In the genomic region with DNA sequence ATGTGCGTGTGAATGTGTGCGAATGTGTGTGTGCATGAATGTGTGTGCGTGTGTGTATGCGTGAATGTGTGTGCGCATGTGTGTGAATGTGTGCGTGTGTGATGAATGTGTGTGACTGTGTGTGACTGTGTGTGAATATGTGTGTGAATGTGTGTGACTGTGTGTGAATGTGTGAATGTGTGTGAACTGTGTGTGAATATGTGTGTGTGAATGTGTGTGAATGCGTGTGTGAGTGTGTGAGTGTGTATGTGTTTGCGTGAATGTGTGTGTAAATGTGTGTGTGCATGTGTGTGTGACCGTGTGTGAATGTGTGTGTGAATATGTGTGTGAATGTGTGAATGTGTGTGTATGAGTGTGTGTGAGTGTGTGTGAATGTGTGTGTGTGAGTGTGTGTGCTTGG, we compare ENCODE assay signal across 19 cellular contexts.
DNase-seq lines count a peak whose midpoint lies in the region; ATAC-seq, FAIRE-seq and TF ChIP-seq lines count a peak whose summit lies in the region.
"Had no signal": no experiment of that assay in that cellular context is flagged by ENCODE, and none has a peak within 500 bp of the region (broad histone marks: within the 10 kb centered on the region; RNA-seq: fewer than 3 reads in every experiment).

No MANE protein-coding gene starts in this region.

- H2AK5ac ChIP-seq in H9 (ENCODE audit: insufficient read length, low read length) (no peak overlapping the region), H1 (ENCODE audit: low read depth, low read length) (peak overlapping the region; percentile 53; the same call in 1 of the 2 replicates)

- H4K91ac ChIP-seq in H9 (ENCODE audit: insufficient read length, low read depth, low read length) (no peak overlapping the region), H1 (replicated peaks; ENCODE audit: insufficient read length, low read length) (peak overlapping the region; percentile 88)

- H3K56ac ChIP-seq in H9 (ENCODE audit: insufficient read length, low read depth, low read length): peak overlapping the region; percentile 66
- H3K56ac ChIP-seq in H1 (replicated peaks; ENCODE audit: insufficient read length, low read depth, low read length): peak overlapping the region; percentile 95

- H3K4me2 ChIP-seq in H9 (ENCODE audit: insufficient read depth, insufficient read length, low read length) (no peak overlapping the region), H1 (ENCODE audit: insufficient read depth in 1 of 2, low read depth in 2 of 2, low read length in 2 of 2) (no peak overlapping the region)
- H3K4me2 ChIP-seq: BLaER1 treated with 17β-estradiol and CSF1 and Interleukin-3, amounts not matched to agents 10 nM and 100 nM; KMS-11 had no signal

- ATAC-seq in WTC11: no peak
- ATAC-seq: CD8-positive, alpha-beta T cell had no signal

- H3K79me1 ChIP-seq in H9 (ENCODE audit: insufficient read depth, low read depth, low read length, poor library complexity, severe bottlenecking) (no peaks in the 10 kb centered on the region), H1 (ENCODE audit: low read depth, low read length) (no peaks in the 10 kb centered on the region)

- H3K4me3 ChIP-seq in H1 (ENCODE audit: extremely low read depth in 1 of 4, insufficient read depth in 2 of 4, low read depth in 3 of 4, low read length in 4 of 4): no peak overlapping the region
- H3K4me3 ChIP-seq: BLaER1 treated with 17β-estradiol and CSF1 and Interleukin-3, amounts not matched to agents 10 nM and 100 nM had no signal

- no peak overlapping the region for H3K23ac ChIP-seq in H9 (ENCODE audit: insufficient read length, low read depth, low read length)
- no peak overlapping the region for H3K23ac ChIP-seq in H1 (ENCODE audit: insufficient read length)

- H3K27ac Mint-ChIP-seq in H9 (no peak overlapping the region), WTC11 (peak overlapping the region; percentile 43), Calu3 (ENCODE audit: unreplicated experiment) (no peak overlapping the region)
- H3K27ac Mint-ChIP-seq: B cell; CD8-positive, alpha-beta T cell; HFFc6 had no signal

- H2BK12ac ChIP-seq in H9 (ENCODE audit: insufficient read length, low read depth, low read length) (no peak overlapping the region), H1 (ENCODE audit: low read depth, low read length) (peak overlapping the region; percentile 86)

- peak; percentile 73 for FAIRE-seq in GM12891 (lab: Jason Lieb, UNC)
- no peak for FAIRE-seq in H1 (lab: Jason Lieb, UNC)

- H3K4me3 Mint-ChIP-seq in H9 (no peak overlapping the region), WTC11 (no peak overlapping the region), Calu3 (ENCODE audit: low read depth, unreplicated experiment) (no peak overlapping the region)
- H3K4me3 Mint-ChIP-seq: B cell; CD8-positive, alpha-beta T cell; HFFc6 had no signal

- H3K4me1 ChIP-seq in H9 (ENCODE audit: insufficient read depth, low read length) (no peaks in the 10 kb centered on the region), H1 (replicated peaks in 1 of 4; ENCODE audit: control insufficient read depth in 3 of 4, insufficient read depth in 4 of 4, low read length in 3 of 4) (no peaks in the 10 kb centered on the region; a peak in 1 of 7 replicates)
- H3K4me1 ChIP-seq: BLaER1 treated with 17β-estradiol and CSF1 and Interleukin-3, amounts not matched to agents 10 nM and 100 nM had no signal

- POLR2A ChIA-PET in WTC11 (lab: Charles Lee) (no interaction called here), H1 (lab: Charles Lee; ENCODE audit: partially characterized antibody) (no interaction called here)

- H4K8ac ChIP-seq in H9 (replicated peaks; ENCODE audit: insufficient read length, low read depth, low read length) (no peak overlapping the region), H1 (ENCODE audit: extremely low read depth, insufficient read depth, low read length) (no peak overlapping the region)

- H3K18ac ChIP-seq in H9 (ENCODE audit: insufficient read length, low read depth, low read length) (no peak overlapping the region), H1 (ENCODE audit: extremely low read depth, low read length) (no peak overlapping the region)

- TF ChIP-seq POLR2A in GM12891 (IDR thresholded peaks at IDR 0.05; ENCODE audit: low read depth, low read length) (no peak), H1 (IDR thresholded peaks at IDR 0.05; ENCODE audit: control extremely low read depth in 1 of 2, low read depth in 2 of 2, low read length in 2 of 2) (no peak)

- H3T11ph ChIP-seq in H9 (ENCODE audit: low read length): no peak overlapping the region

- H2BK15ac ChIP-seq in H9 (ENCODE audit: low read depth, low read length): no peak overlapping the region
- H2BK15ac ChIP-seq in H1 (ENCODE audit: low read length): peak overlapping the region; percentile 53; the same call in 1 of the 2 replicates

- H4K5ac ChIP-seq in H9 (ENCODE audit: insufficient read length, low read depth, low read length) (no peak overlapping the region), H1 (ENCODE audit: insufficient read length, low read depth, low read length) (no peak overlapping the region)

- no peak for TF ChIP-seq RAD21 in H1 (IDR thresholded peaks at IDR 0.05 in 1 of 2, conservative IDR thresholded peaks at IDR 0.05 in 1 of 2; ENCODE audit: low read depth in 2 of 2, low read length in 2 of 2)

- H3K27me3 Mint-ChIP-seq in H9 (ENCODE audit: low read depth) (no peaks in the 10 kb centered on the region; the same call in 1 of the 2 replicates), WTC11 (ENCODE audit: low read depth) (no peaks in the 10 kb centered on the region), Calu3 (ENCODE audit: unreplicated experiment) (no peaks in the 10 kb centered on the region)
- H3K27me3 Mint-ChIP-seq: B cell had no signal

- no peak overlapping the region for H3K9ac ChIP-seq in H9 (ENCODE audit: extremely low read depth, insufficient read length, low read length)
- H3K9ac ChIP-seq in H1 (replicated peaks in 1 of 4; ENCODE audit: extremely low read depth in 1 of 4, low read depth in 3 of 4, low read length in 3 of 4): no peak overlapping the region
- H3K9ac ChIP-seq: BLaER1 treated with 17β-estradiol and CSF1 and Interleukin-3, amounts not matched to agents 10 nM and 100 nM; KMS-11 had no signal

- no peak for TF ChIP-seq EP300 in H1 (IDR thresholded peaks at IDR 0.05; ENCODE audit: borderline replicate concordance in 1 of 2, low read depth in 2 of 2, low read length in 2 of 2)

- H2BK20ac ChIP-seq in H9 (ENCODE audit: low read depth, low read length, poor library complexity, severe bottlenecking): no peak overlapping the region
- H2BK20ac ChIP-seq in H1 (ENCODE audit: low read length): no peak overlapping the region

- H2BK5ac ChIP-seq in H9 (ENCODE audit: insufficient read length, low read length): no peak overlapping the region
- H2BK5ac ChIP-seq in H1 (ENCODE audit: low read depth, low read length): no peak overlapping the region

- H3K4ac ChIP-seq in H9 (ENCODE audit: low read depth, low read length): no peak overlapping the region
- peak overlapping the region; percentile 98 for H3K4ac ChIP-seq in H1 (replicated peaks; ENCODE audit: insufficient read length, low read depth, low read length)

- H3K9me3 Mint-ChIP-seq in H9 (peaks cover 0 to 4% of the 10 kb centered on the region in 2 experiments; a peak in 2 of 5 replicates), WTC11 (peaks cover 7% of the 10 kb centered on the region), Calu3 (ENCODE audit: low read depth, unreplicated experiment) (peaks cover 10% of the 10 kb centered on the region)

- CTCF ChIA-PET in WTC11 (lab: Charles Lee) (no interaction called here), H1 (lab: Charles Lee; ENCODE audit: partially characterized antibody) (no interaction called here), Calu3 (lab: Charles Lee) (no interaction called here)

- H3K23me2 ChIP-seq in H9 (ENCODE audit: insufficient read length, low read depth, low read length, poor library complexity, severe bottlenecking) (no peaks in the 10 kb centered on the region), H1 (ENCODE audit: low read depth, low read length) (peaks cover 5% of the 10 kb centered on the region; the same call in 1 of the 2 replicates)

- H3K14ac ChIP-seq in H9 (ENCODE audit: insufficient read depth, low read length) (no peak overlapping the region), H1 (ENCODE audit: insufficient read length) (peak overlapping the region; percentile 43)

- no peaks in the 10 kb centered on the region for H3K79me2 ChIP-seq in H9 (ENCODE audit: insufficient read depth, low read length)
- no peaks in the 10 kb centered on the region for H3K79me2 ChIP-seq in H1 (ENCODE audit: control insufficient read depth in 1 of 2, insufficient read depth in 2 of 2, low read length in 2 of 2)

- H3K4me1 Mint-ChIP-seq in H9 (peaks cover 3 to 9% of the 10 kb centered on the region in 2 experiments; a peak in 2 of 4 replicates), WTC11 (peaks cover 20% of the 10 kb centered on the region), Calu3 (ENCODE audit: low read depth, unreplicated experiment) (no peaks in the 10 kb centered on the region)
- H3K4me1 Mint-ChIP-seq: B cell had no signal

- WGBS in H9 (ENCODE audit: extremely low coverage, insufficient read length, low lambda C conversion rate): 100% methylated on average over 2 of the region's 9 CpGs
- WGBS in H1 (ENCODE audit: extremely low coverage in 1 of 2, insufficient coverage in 1 of 2, insufficient read length in 1 of 2, insufficient replicate concordance in 2 of 2, low coverage in 1 of 2, low lambda C conversion rate in 2 of 2, missing lambda C conversion rate in 1 of 2), 2 experiments: 91 to 100% methylated on average over 2 to 9 of the region's 9 CpGs

- DNase-seq in GM12891 (ENCODE audit: insufficient read length, low spot score) (no peak), H9 (no peak), WTC11 (ENCODE audit: low spot score) (no peak), H1 (ENCODE audit: low read depth in 1 of 2, low spot score in 2 of 2) (no peak), SW 1271 (lab: John Stamatoyannopoulos, UW) (no peak), NCI-H69 (lab: John Stamatoyannopoulos, UW) (no peak), NOMO-1 (lab: John Stamatoyannopoulos, UW; ENCODE audit: unreplicated experiment in 2 of 2) (no peak), Calu3 (no peak)
- DNase-seq: CD8-positive, alpha-beta T cell; DMS 273 treated with DMSO at 0.1 percent for 48 hours; DMS53; DND-41; EL; HCEC 1CT; HFFc6 had no signal

- no peak overlapping the region for H2BK120ac ChIP-seq in H9 (ENCODE audit: low read depth, low read length, poor library complexity, severe bottlenecking)
- peak overlapping the region; percentile 33 for H2BK120ac ChIP-seq in H1 (replicated peaks; ENCODE audit: low read depth, low read length)

- intact Hi-C loops in Calu3 (cut with micrococcal nuclease; ENCODE audit: unreplicated experiment): no loop called here

- H3K27ac ChIP-seq in H9 (ENCODE audit: insufficient read length, low read depth, low read length) (no peak overlapping the region), H1 (ENCODE audit: low read depth, low read length) (no peak overlapping the region)
- H3K27ac ChIP-seq: BLaER1 treated with 17β-estradiol and CSF1 and Interleukin-3, amounts not matched to agents 10 nM and 100 nM; HL-60; KMS-11 had no signal

- no peaks in the 10 kb centered on the region for H3K27me3 ChIP-seq in H9 (ENCODE audit: insufficient read depth, low read length)
- no peaks in the 10 kb centered on the region for H3K27me3 ChIP-seq in H1 (replicated peaks in 1 of 4; ENCODE audit: control insufficient read depth in 3 of 4, extremely low read depth in 1 of 4, insufficient read depth in 3 of 4, low read length in 3 of 4)
- H3K27me3 ChIP-seq: BLaER1 treated with 17β-estradiol and CSF1 and Interleukin-3, amounts not matched to agents 10 nM and 100 nM had no signal

- no peak overlapping the region for H2AFZ ChIP-seq in H9 (ENCODE audit: low read length)
- no peak overlapping the region for H2AFZ ChIP-seq in H1 (ENCODE audit: low read length)

- BruUV-seq in Calu3 (replicated peaks; lab: Mats Ljungman, UMichigan): no TSS peak

- no peaks in the 10 kb centered on the region for H3K36me3 ChIP-seq in H1 (ENCODE audit: control insufficient read depth in 2 of 4, insufficient read depth in 4 of 4, low read length in 3 of 4)
- H3K36me3 ChIP-seq: BLaER1 treated with 17β-estradiol and CSF1 and Interleukin-3, amounts not matched to agents 10 nM and 100 nM had no signal

- TF ChIP-seq CTCF in H9 (conservative IDR thresholded peaks at IDR 0.05) (no peak), WTC11 (IDR thresholded peaks at IDR 0.05) (no peak), H1 (IDR thresholded peaks at IDR 0.05; ENCODE audit: control extremely low read depth in 1 of 3, insufficient read depth in 1 of 3, low read depth in 1 of 3, low read length in 3 of 3) (no peak), Calu3 (IDR thresholded peaks at IDR 0.05; ENCODE audit: unreplicated experiment) (no peak)

- H3K36me3 Mint-ChIP-seq in H9 (ENCODE audit: insufficient read depth in 1 of 3, low read depth in 3 of 3) (no peaks in the 10 kb centered on the region; a peak in 1 of 7 replicates), WTC11 (peaks cover 4% of the 10 kb centered on the region), Calu3 (ENCODE audit: insufficient read depth, unreplicated experiment) (no peaks in the 10 kb centered on the region)
- H3K36me3 Mint-ChIP-seq: CD8-positive, alpha-beta T cell had no signal

- no peaks in the 10 kb centered on the region for H4K20me1 ChIP-seq in H9 (ENCODE audit: control insufficient read depth, insufficient read depth, insufficient read length)
- H4K20me1 ChIP-seq in H1 (replicated peaks in 1 of 2; ENCODE audit: control insufficient read depth in 1 of 2, insufficient read depth in 2 of 2, low read length in 2 of 2): peaks cover 0 to 5% of the 10 kb centered on the region in 2 experiments
- H4K20me1 ChIP-seq: BLaER1 treated with 17β-estradiol and CSF1 and Interleukin-3, amounts not matched to agents 10 nM and 100 nM had no signal

- H3K9me3 ChIP-seq in H9 (ENCODE audit: control insufficient read depth, low read depth, low read length): no peaks in the 10 kb centered on the region
- no peaks in the 10 kb centered on the region for H3K9me3 ChIP-seq in H1 (ENCODE audit: insufficient read depth in 2 of 2, low read depth in 1 of 2, low read length in 1 of 2)
- H3K9me3 ChIP-seq: BLaER1 treated with 17β-estradiol and CSF1 and Interleukin-3, amounts not matched to agents 10 nM and 100 nM had no signal
